ENCODE assay signal across 1 cellular context in genomic region chr2:69525261-69525660, GRCh38.
TF ChIP-seq lines count a peak whose summit lies in the region.

No MANE protein-coding gene starts in this region.

TF ChIP-seq in IMR-90, 13 proteins besides CTCF, POLR2A, EP300 and RAD21 (continued from another document):
- TF ChIP-seq, protein P1, sequence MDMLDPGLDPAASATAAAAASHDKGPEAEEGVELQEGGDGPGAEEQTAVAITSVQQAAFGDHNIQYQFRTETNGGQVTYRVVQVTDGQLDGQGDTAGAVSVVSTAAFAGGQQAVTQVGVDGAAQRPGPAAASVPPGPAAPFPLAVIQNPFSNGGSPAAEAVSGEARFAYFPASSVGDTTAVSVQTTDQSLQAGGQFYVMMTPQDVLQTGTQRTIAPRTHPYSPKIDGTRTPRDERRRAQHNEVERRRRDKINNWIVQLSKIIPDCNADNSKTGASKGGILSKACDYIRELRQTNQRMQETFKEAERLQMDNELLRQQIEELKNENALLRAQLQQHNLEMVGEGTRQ (IDR thresholded peaks at IDR 0.05; ENCODE audit: low read depth, low read length) = no peak
- TF ChIP-seq MAFK (IDR thresholded peaks at IDR 0.05; ENCODE audit: low read depth, low read length) = no peak
- no peak for TF ChIP-seq CHD1 (IDR thresholded peaks at IDR 0.05; ENCODE audit: low read depth, low read length)
- no peak for TF ChIP-seq NFE2L2 (IDR thresholded peaks at IDR 0.05; ENCODE audit: low read depth, low read length)
- no peak for TF ChIP-seq FOS (IDR thresholded peaks at IDR 0.05; ENCODE audit: low read depth, low read length)
- TF ChIP-seq MXI1 (IDR thresholded peaks at IDR 0.05; ENCODE audit: borderline replicate concordance, low read depth, low read length) = no peak
- no peak for TF ChIP-seq SMC3 (IDR thresholded peaks at IDR 0.05; ENCODE audit: low read depth, low read length)
- no peak for TF ChIP-seq CEBPB (IDR thresholded peaks at IDR 0.05; ENCODE audit: low read depth, low read length)
- TF ChIP-seq RFX5 (IDR thresholded peaks at IDR 0.05; ENCODE audit: low read depth, low read length) = no peak
